ENCODE assay signal across 8 cellular contexts in the genomic region with DNA sequence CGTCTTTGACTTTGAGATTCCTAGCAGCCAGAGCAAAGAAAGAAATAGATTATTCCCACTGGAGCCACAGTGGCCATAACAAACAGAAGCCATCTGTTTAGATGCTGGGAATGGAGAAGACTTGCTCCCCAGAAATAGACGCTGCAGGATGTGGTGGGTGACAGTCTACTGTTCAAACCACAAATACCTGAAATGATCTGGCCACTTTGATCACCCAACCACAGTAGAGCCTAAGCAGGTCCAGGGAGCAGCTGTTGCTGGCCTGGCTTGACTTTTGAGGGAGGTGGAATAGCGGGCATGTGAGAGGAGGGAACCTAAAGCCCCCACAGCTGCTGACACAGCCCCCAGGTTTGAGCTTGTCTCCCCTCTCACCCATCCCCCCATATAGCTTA. TPM values are rescaled to one million over a fixed set of nuclear protein-coding genes. Genes with fewer than 3 reads are reported as not detected.
DNase-seq lines count a peak whose midpoint lies in the region; ATAC-seq, FAIRE-seq and TF ChIP-seq lines count a peak whose summit lies in the region.

No MANE protein-coding gene starts in this region.

- peaks cover 61% of the 10 kb centered on the region for H3K4me1 ChIP-seq in Loucy (ENCODE audit: insufficient read depth, low read length, poor library complexity, severe bottlenecking)
- peaks cover 66% of the 10 kb centered on the region for H3K4me1 ChIP-seq in endothelial cell of umbilical vein (ENCODE audit: control insufficient read depth, extremely low read depth, insufficient read depth, low read length)
- peaks cover 71% of the 10 kb centered on the region for H3K4me1 ChIP-seq in suprapubic skin

- H3K9me3 Mint-ChIP-seq in glutamatergic neuron (ENCODE audit: unreplicated experiment) = peaks cover 11% of the 10 kb centered on the region

- no peak overlapping the region for H3K4me3 Mint-ChIP-seq in glutamatergic neuron (ENCODE audit: unreplicated experiment)

- no peak for TF ChIP-seq EP300 in suprapubic skin (IDR thresholded peaks at IDR 0.05)

- no peak overlapping the region for H2AFZ ChIP-seq in Loucy (ENCODE audit: low read length)
- H2AFZ ChIP-seq in endothelial cell of umbilical vein (ENCODE audit: low read depth, low read length) = no peak overlapping the region

- ATAC-seq in GM21619 (IDR thresholded peaks at IDR 0.05; ENCODE audit: unreplicated experiment) = peak; percentile 36

- H3K9me1 ChIP-seq in endothelial cell of umbilical vein (replicated peaks; ENCODE audit: control insufficient read depth, extremely low read depth, insufficient read depth, low read length) = no peaks in the 10 kb centered on the region

- H3K27me3 ChIP-seq in Loucy (ENCODE audit: insufficient read depth, low read length, poor library complexity, severe bottlenecking) = no peaks in the 10 kb centered on the region
- H3K27me3 ChIP-seq in endothelial cell of umbilical vein (ENCODE audit: control insufficient read depth in 2 of 2, insufficient read depth in 2 of 2, low read length in 2 of 2) = no peaks in the 10 kb centered on the region
- no peaks in the 10 kb centered on the region for H3K27me3 ChIP-seq in suprapubic skin

- H3K4me3 ChIP-seq in Loucy (ENCODE audit: low read length, poor library complexity, severe bottlenecking) = peak overlapping the region; percentile 43
- H3K4me3 ChIP-seq in endothelial cell of umbilical vein (replicated peaks in 1 of 3; ENCODE audit: insufficient read depth in 1 of 3, low read depth in 1 of 3, low read length in 3 of 3) = no peak overlapping the region
- no peak overlapping the region for H3K4me3 ChIP-seq in suprapubic skin

- peak overlapping the region; percentile 56 for H3K9ac ChIP-seq in Loucy (ENCODE audit: low read depth, low read length, poor library complexity, severe bottlenecking)
- H3K9ac ChIP-seq in endothelial cell of umbilical vein (replicated peaks; ENCODE audit: extremely low read depth, insufficient read depth, low read length) = no peak overlapping the region

- peak overlapping the region; percentile 81 for H3K27ac ChIP-seq in endothelial cell of umbilical vein (ENCODE audit: insufficient read depth, low read depth, low read length)
- peak overlapping the region; percentile 45 for H3K27ac ChIP-seq in suprapubic skin

- 84% methylated on average over 2 of the region's 3 CpGs for WGBS in suprapubic skin

- FAIRE-seq in GM12892 (lab: Jason Lieb, UNC) (no peak), endothelial cell of umbilical vein (lab: Jason Lieb, UNC) (peak; percentile 64)

- intact Hi-C loops in endothelial cell of umbilical vein (cut with micrococcal nuclease) = no loop called here

- H3K9me3 ChIP-seq in Loucy (ENCODE audit: insufficient read depth, low read depth, low read length) = no peaks in the 10 kb centered on the region
- no peaks in the 10 kb centered on the region for H3K9me3 ChIP-seq in endothelial cell of umbilical vein (replicated peaks; ENCODE audit: control insufficient read depth, insufficient read depth, low read length)
- no peaks in the 10 kb centered on the region for H3K9me3 ChIP-seq in suprapubic skin

- H3K9me2 ChIP-seq in Loucy (replicated peaks; ENCODE audit: low read depth, low read length) = no peaks in the 10 kb centered on the region

- POLR2A ChIA-PET in endothelial cell of umbilical vein (lab: Charles Lee) = interaction anchor here (1.3 kb wide), 1 partner anchor 34 kb away, joined by 5 read pairs; no protein-coding TSS in a partner anchor

- H4K20me1 ChIP-seq in Loucy (ENCODE audit: insufficient read depth, low read length, poor library complexity, severe bottlenecking) (peaks cover 48% of the 10 kb centered on the region), endothelial cell of umbilical vein (replicated peaks; ENCODE audit: control insufficient read depth, extremely low read depth, insufficient read depth, low read length) (no peaks in the 10 kb centered on the region)

- peak; percentile 40 for DNase-seq in GM12892 (ENCODE audit: insufficient read length)
- DNase-seq in endothelial cell of umbilical vein (ENCODE audit: low read depth, low spot score) = no peak
- peak in 1 of 2 donors; percentile 6 for DNase-seq in suprapubic skin (ENCODE audit: low spot score in 2 of 2)
- DNase-seq in hippocampal formation (lab: John Stamatoyannopoulos, UW) = no peak
- no peak for DNase-seq in glutamatergic neuron
- DNase-seq in GM19240 (ENCODE audit: insufficient read length, low spot score) = no peak

- CTCF ChIA-PET in endothelial cell of umbilical vein (lab: Charles Lee) = interaction anchor here (1.0 to 16.4 kb wide), 9 partner anchors 9 to 46 kb away, joined by 3 to 464 read pairs (median 5); no protein-coding TSS in a partner anchor

- TF ChIP-seq CTCF in Loucy (conservative IDR thresholded peaks at IDR 0.05; ENCODE audit: low read length) (no peak), endothelial cell of umbilical vein (IDR thresholded peaks at IDR 0.05; ENCODE audit: extremely low read depth in 1 of 2, insufficient read depth in 1 of 2, low read depth in 1 of 2, low read length in 2 of 2) (no peak), suprapubic skin (IDR thresholded peaks at IDR 0.05) (no peak), glutamatergic neuron (IDR thresholded peaks at IDR 0.05; ENCODE audit: partially characterized antibody, unreplicated experiment) (no peak)

- H3K4me2 ChIP-seq in Loucy (ENCODE audit: low read depth, low read length, poor library complexity, severe bottlenecking) (peak overlapping the region; percentile 68), endothelial cell of umbilical vein (ENCODE audit: insufficient read depth, low read length) (no peak overlapping the region)

- no peaks in the 10 kb centered on the region for H3K36me3 Mint-ChIP-seq in glutamatergic neuron (ENCODE audit: unreplicated experiment)

- no peak overlapping the region for H3K27ac Mint-ChIP-seq in glutamatergic neuron (ENCODE audit: unreplicated experiment)

- no TSS peak for BruUV-seq in endothelial cell of umbilical vein (replicated peaks; lab: Mats Ljungman, UMichigan)

- H3F3A ChIP-seq in Loucy (ENCODE audit: low read depth) = 0 out of 2 replicates have a peak, but pooled peaks cover 4% of the 10 kb centered on the region

- H3K36me3 ChIP-seq in Loucy (ENCODE audit: insufficient read depth, low read length) = peaks cover 76% of the 10 kb centered on the region; the same call in 1 of the 2 replicates
- peaks cover 20 to 38% of the 10 kb centered on the region in 2 experiments for H3K36me3 ChIP-seq in endothelial cell of umbilical vein (ENCODE audit: control insufficient read depth in 2 of 2, extremely low read depth in 1 of 2, insufficient read depth in 2 of 2, low read length in 2 of 2)
- peaks cover 45% of the 10 kb centered on the region for H3K36me3 ChIP-seq in suprapubic skin

- no peak for TF ChIP-seq POLR2A in GM12892 (IDR thresholded peaks at IDR 0.05; ENCODE audit: low read depth, low read length)
- no peak for TF ChIP-seq POLR2A in endothelial cell of umbilical vein (IDR thresholded peaks at IDR 0.05; ENCODE audit: low read depth, low read length)
- TF ChIP-seq POLR2A in suprapubic skin (IDR thresholded peaks at IDR 0.05) = no peak

- peaks cover 25% of the 10 kb centered on the region for H3K4me1 Mint-ChIP-seq in glutamatergic neuron (ENCODE audit: low read depth, unreplicated experiment)

- dilution Hi-C loops in endothelial cell of umbilical vein (cut with MboI; ENCODE audit: extremely low pct_ligation_motif_present, low sequenced_read_pairs) = no loop called here

- H3K27me3 Mint-ChIP-seq in glutamatergic neuron (ENCODE audit: unreplicated experiment) = peaks cover 24% of the 10 kb centered on the region

- H3K79me2 ChIP-seq in Loucy (ENCODE audit: insufficient read depth, low read length) (peaks cover 74% of the 10 kb centered on the region), endothelial cell of umbilical vein (ENCODE audit: control insufficient read depth, insufficient read depth, low read length) (peaks cover 82% of the 10 kb centered on the region)

TF ChIP-seq in endothelial cell of umbilical vein, 7 proteins besides CTCF, POLR2A, EP300 and RAD21:
- TF ChIP-seq GATA2 (IDR thresholded peaks at IDR 0.05; ENCODE audit: insufficient read depth, insufficient read length, low read depth, low read length) (no peak), JUN (IDR thresholded peaks at IDR 0.05; ENCODE audit: borderline replicate concordance, insufficient read depth, insufficient read length, low read depth) (no peak), MYC (IDR thresholded peaks at IDR 0.05; ENCODE audit: low read depth, low read length) (no peak), EZH2 (IDR thresholded peaks at IDR 0.05; ENCODE audit: borderline replicate concordance, low read depth, low read length, severe bottlenecking) (no peak), POLR2AphosphoS5 (IDR thresholded peaks at IDR 0.05; ENCODE audit: insufficient read depth, low read depth, low read length) (no peak), FOS (IDR thresholded peaks at IDR 0.05; ENCODE audit: borderline replicate concordance, insufficient read depth, low read length) (no peak)
- TF ChIP-seq, protein P1, sequence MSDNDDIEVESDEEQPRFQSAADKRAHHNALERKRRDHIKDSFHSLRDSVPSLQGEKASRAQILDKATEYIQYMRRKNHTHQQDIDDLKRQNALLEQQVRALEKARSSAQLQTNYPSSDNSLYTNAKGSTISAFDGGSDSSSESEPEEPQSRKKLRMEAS (IDR thresholded peaks at IDR 0.05; ENCODE audit: insufficient read depth, insufficient read length) = no peak
TF ChIP-seq in endothelial cell of umbilical vein: peak in this region for 0.

RNA-seq across cellular contexts. Expression of a gene that starts 38.6 kb away (rescaled TPM):
- polyA plus RNA-seq in GM12892 (2012; ENCODE audit: missing spikeins) = 15.8 TPM
- total RNA-seq in endothelial cell of umbilical vein = 97.9 and 111 TPM in 2 replicates
- 63.1 and 69.7 TPM in 2 replicates for polyA plus RNA-seq in endothelial cell of umbilical vein
- 74.6 and 75.9 TPM in 2 replicates for polyA plus RNA-seq in endothelial cell of umbilical vein (2011; cell fraction: cytosol; rRNA removed)
- 53.9 and 63.7 TPM in 2 replicates for polyA plus RNA-seq in endothelial cell of umbilical vein (2011; cell fraction: nucleus; rRNA removed)
- polyA plus RNA-seq in endothelial cell of umbilical vein (2012) = 51.2 and 67.6 TPM in 2 replicates
- polyA minus RNA-seq in endothelial cell of umbilical vein = 59.8 and 60.1 TPM in 2 replicates
- polyA minus RNA-seq in endothelial cell of umbilical vein (2011; cell fraction: cytosol; rRNA and poly(A)+ RNA removed) = 3.2 TPM
- 27.6 and 29.2 TPM in 2 replicates for polyA minus RNA-seq in endothelial cell of umbilical vein (2011; cell fraction: nucleus; rRNA and poly(A)+ RNA removed)
- 1 to 10 TPM; 3.4 to 7.1 (median 4.2) TPM for total RNA-seq in suprapubic skin
- 18.1 TPM for total RNA-seq in glutamatergic neuron (ENCODE audit: unreplicated experiment)
